In the genomic region with DNA sequence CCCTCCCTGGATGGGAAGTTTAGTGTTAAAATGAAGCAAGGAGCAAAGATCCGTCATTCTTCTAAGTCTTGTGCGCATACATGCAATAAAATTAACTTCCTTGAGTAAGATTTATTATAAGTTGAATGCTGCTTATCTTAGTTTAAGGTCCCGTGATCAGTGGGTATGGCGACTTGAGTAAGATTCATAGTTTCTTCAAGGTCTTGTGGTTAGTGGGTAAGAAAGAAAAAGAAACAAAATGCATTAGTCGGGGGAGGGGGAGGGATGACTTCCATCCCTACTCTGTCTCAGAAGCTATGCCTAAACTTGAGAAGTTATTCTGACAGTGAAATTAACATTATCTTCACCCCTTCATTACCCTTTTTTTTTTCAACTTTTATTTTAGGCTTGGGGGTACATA, we compare ENCODE assay signal across 27 cellular contexts.
"Had no signal": no experiment of that assay in that cellular context is flagged by ENCODE, and none has a peak within 500 bp of the region (broad histone marks: within the 10 kb centered on the region; RNA-seq: fewer than 3 reads in every experiment).

No MANE protein-coding gene starts in this region.

- H3K4me3 ChIP-seq: esophagus squamous epithelium, gastroesophageal sphincter, hepatocyte, left ventricle myocardium inferior, lower lobe of right lung, neural progenitor cell, psoas muscle, right lobe of liver, spleen, testis, tibial nerve, upper lobe of right lung, vagina had no signal

- H3K79me2 ChIP-seq: hepatocyte, parathyroid adenoma had no signal

- H3K9me3 ChIP-seq: esophagus squamous epithelium, gastroesophageal sphincter, left ventricle myocardium inferior, lower lobe of right lung, psoas muscle, right lobe of liver, spleen, testis, tibial nerve, upper lobe of right lung, vagina had no signal

- DNase-seq: dermis blood vessel endothelial cell; esophagus squamous epithelium; foreskin fibroblast; kidney; left cardiac atrium; left ventricle myocardium inferior; lower lobe of right lung; midbrain; nucleus accumbens; psoas muscle; retina; right lobe of liver; spleen; stimulated activated CD4-positive, alpha-beta T cell treated with anti-CD3 and anti-CD28 coated beads, Interleukin-15, amount 100 ng/mL, for 24 hours; stimulated activated CD4-positive, alpha-beta T cell treated with anti-CD3 and anti-CD28 coated beads, Interleukin-1b, Interleukin-23, amount 100 ng/mL, for 48 hours; stimulated activated CD4-positive, alpha-beta T cell treated with anti-CD3 and anti-CD28 coated beads, Interleukin-4, amount 100 ng/mL, for 24 hours; stimulated activated naive CD8-positive, alpha-beta T cell treated with anti-CD3 and anti-CD28 coated beads, Interleukin-15, amount 100 ng/mL, for 72 hours; testis; upper lobe of right lung had no signal

- FAIRE-seq: kidney had no signal

- ATAC-seq: gastroesophageal sphincter; left cardiac atrium; lower lobe of right lung; natural killer cell treated with Interleukin-12 subunit alpha and Interleukin-12 subunit beta and Interleukin-15 and Interleukin-18, amount 100 ng/mL, for 72 hours; psoas muscle; right lobe of liver; stimulated activated memory B cell treated with anti-CD40 and anti-IgM and Interleukin-4, amounts not matched to agents 10 μg/mL and 1 μg/mL and 100 μg/mL, for 72 hours; stimulated activated naive CD8-positive, alpha-beta T cell treated with anti-CD3 and anti-CD28 coated beads, Interleukin-15, amount 100 ng/mL, for 72 hours; upper lobe of right lung had no signal

- H3K27me3 ChIP-seq: esophagus squamous epithelium, gastroesophageal sphincter, hepatocyte, neural progenitor cell, right lobe of liver, spleen, testis, tibial nerve, upper lobe of right lung, vagina had no signal

- H3K9ac ChIP-seq: neural progenitor cell, parathyroid adenoma had no signal

- H3K4me2 ChIP-seq: hepatocyte, neural progenitor cell had no signal

- H3K36me3 ChIP-seq: esophagus squamous epithelium, gastroesophageal sphincter, left ventricle myocardium inferior, lower lobe of right lung, neural progenitor cell, right lobe of liver, spleen, tibial nerve, upper lobe of right lung, vagina had no signal

- H2AFZ ChIP-seq: hepatocyte, neural progenitor cell, parathyroid adenoma had no signal

- H3K4me1 ChIP-seq: esophagus squamous epithelium, gastroesophageal sphincter, left ventricle myocardium inferior, lower lobe of right lung, neural progenitor cell, parathyroid adenoma, psoas muscle, right lobe of liver, spleen, testis, tibial nerve, upper lobe of right lung, vagina had no signal

- H3K27ac ChIP-seq: esophagus squamous epithelium, gastroesophageal sphincter, hepatocyte, left ventricle myocardium inferior, lower lobe of right lung, neural progenitor cell, parathyroid adenoma, psoas muscle, right lobe of liver, spleen, testis, tibial nerve, upper lobe of right lung, vagina had no signal
